In genomic region chr6:150765457-150765764, GRCh38 we compare ENCODE assay signal across 12 cellular contexts.
DNase-seq lines count a peak whose midpoint lies in the region; ATAC-seq lines count a peak whose summit lies in the region.
"Had no signal": no experiment of that assay in that cellular context is flagged by ENCODE, and none has a peak within 500 bp of the region (broad histone marks: within the 10 kb centered on the region; RNA-seq: fewer than 3 reads in every experiment).

No MANE protein-coding gene starts in this region.

- peaks cover 3% of the 10 kb centered on the region for H3K36me3 Mint-ChIP-seq in central memory CD8-positive, alpha-beta T cell (ENCODE audit: insufficient read depth)

- ATAC-seq in GM18868 (IDR thresholded peaks at IDR 0.05; ENCODE audit: unreplicated experiment), result peak; percentile 90
- ATAC-seq in GM21576 (IDR thresholded peaks at IDR 0.05; ENCODE audit: unreplicated experiment), result peak; percentile 96
- peak; percentile 92 for ATAC-seq in HG03135 (IDR thresholded peaks at IDR 0.05; ENCODE audit: unreplicated experiment)
- ATAC-seq in central memory CD8-positive, alpha-beta T cell (replicated peaks; ENCODE audit: extremely low read depth, poor library complexity, severe bottlenecking), result no peak

- no peak for DNase-seq in central memory CD8-positive, alpha-beta T cell (ENCODE audit: low spot score in 2 of 2)
- DNase-seq in glomerular visceral epithelial cell (ENCODE audit: extremely low spot score) (no peak), activated T-cell treated with anti-CD3 and anti-CD28 coated beads for 4 hours (no peak), NCI-H524 treated with DMSO at 0.1 percent for 48 hours (lab: John Stamatoyannopoulos, UW) (no peak)
- no peak for DNase-seq in activated CD8-positive, alpha-beta memory T cell treated with anti-CD3 and anti-CD28 coated beads, Interleukin-2, amount 50 U/mL, for 4 hours
- DNase-seq: activated CD8-positive, alpha-beta memory T cell treated with anti-CD3 and anti-CD28 coated beads for 24 hours; CD8-positive, alpha-beta memory T cell; KBM-7; kidney glomerular epithelial cell had no signal

- H3K4me3 Mint-ChIP-seq in central memory CD8-positive, alpha-beta T cell, result no peak overlapping the region
- H3K4me3 Mint-ChIP-seq: CD8-positive, alpha-beta memory T cell had no signal

- H3K27ac Mint-ChIP-seq in central memory CD8-positive, alpha-beta T cell (ENCODE audit: low read depth), result peak overlapping the region; percentile 35

- H3K27me3 Mint-ChIP-seq in central memory CD8-positive, alpha-beta T cell, result no peaks in the 10 kb centered on the region
- H3K27me3 Mint-ChIP-seq: CD8-positive, alpha-beta memory T cell had no signal

- no peaks in the 10 kb centered on the region for H3K4me1 Mint-ChIP-seq in central memory CD8-positive, alpha-beta T cell
- H3K4me1 Mint-ChIP-seq: CD8-positive, alpha-beta memory T cell had no signal

- H3K9me3 Mint-ChIP-seq in central memory CD8-positive, alpha-beta T cell, result no peaks in the 10 kb centered on the region
- H3K9me3 Mint-ChIP-seq: CD8-positive, alpha-beta memory T cell had no signal
